Comparison of ENCODE assay signal across 10 cellular contexts in genomic region chr1:30110826-30111225, GRCh38.
"Had no signal": no experiment of that assay in that cellular context is flagged by ENCODE, and none has a peak within 500 bp of the region (broad histone marks: within the 10 kb centered on the region; RNA-seq: fewer than 3 reads in every experiment).

No MANE protein-coding gene starts in this region.

- H3K4me3 ChIP-seq: adrenal gland, colonic mucosa had no signal

- H3K36me3 ChIP-seq: adrenal gland, colonic mucosa, WERI-Rb-1 had no signal

- DNase-seq: activated CD4-positive, alpha-beta memory T cell treated with anti-CD3 and anti-CD28 coated beads, Interleukin-2, amount 10 ng/mL, durations not matched to agents 7 days and 5 days; activated CD4-positive, alpha-beta T cell treated with anti-CD3 and anti-CD28 coated beads, Interleukin-2, amount 50 U/mL, for 1 hour; activated naive CD4-positive, alpha-beta T cell treated with anti-CD3 and anti-CD28 coated beads, Interleukin-2, amount 50 U/mL, for 16 hours; activated naive CD8-positive, alpha-beta T cell treated with anti-CD3 and anti-CD28 coated beads, Interleukin-2, amount 10 ng/mL, durations not matched to agents 7 days and 5 days; activated T-cell treated with anti-CD3 and anti-CD28 coated beads, Interleukin-2, amount 50 U/mL, for 1 hour; cerebellar nuclear complex; SIG-M5 had no signal
